Comparison of ENCODE assay signal across 17 cellular contexts in genomic region chr4:19580090-19580489, GRCh38.
DNase-seq lines count a peak whose midpoint lies in the region; ATAC-seq and TF ChIP-seq lines count a peak whose summit lies in the region.
"Had no signal": no experiment of that assay in that cellular context is flagged by ENCODE, and none has a peak within 500 bp of the region (broad histone marks: within the 10 kb centered on the region; RNA-seq: fewer than 3 reads in every experiment).

No MANE protein-coding gene starts in this region.

- TF ChIP-seq POLR2A in IMR-90 (IDR thresholded peaks at IDR 0.05; ENCODE audit: low read depth, low read length): no peak
- no peak for TF ChIP-seq POLR2A in esophagus muscularis mucosa (IDR thresholded peaks at IDR 0.05; ENCODE audit: low read depth)
- TF ChIP-seq POLR2A in testis (IDR thresholded peaks at IDR 0.05): no peak

- no peak overlapping the region for H4K5ac ChIP-seq in IMR-90 (ENCODE audit: low read depth, low read length)

- no peak overlapping the region for H2AK5ac ChIP-seq in IMR-90 (ENCODE audit: low read depth, low read length)

- H4K20me1 ChIP-seq in IMR-90 (ENCODE audit: insufficient read depth, low read length): no peaks in the 10 kb centered on the region
- H4K20me1 ChIP-seq in GM23338 (replicated peaks; ENCODE audit: insufficient read depth): no peaks in the 10 kb centered on the region

- no peaks in the 10 kb centered on the region for H3K9me3 Mint-ChIP-seq in GM23338

- no peak overlapping the region for H4K8ac ChIP-seq in IMR-90 (ENCODE audit: low read depth in 2 of 2, low read length in 2 of 2)

- H3K79me1 ChIP-seq in IMR-90 (ENCODE audit: low read depth in 1 of 2, low read length in 2 of 2): no peaks in the 10 kb centered on the region

- H3K27me3 ChIP-seq in IMR-90 (ENCODE audit: control insufficient read depth, insufficient read depth, low read length) (no peaks in the 10 kb centered on the region), esophagus muscularis mucosa (no peaks in the 10 kb centered on the region), right cardiac atrium (ENCODE audit: control insufficient read depth, insufficient read depth) (no peaks in the 10 kb centered on the region), testis (no peaks in the 10 kb centered on the region), GM23338 (ENCODE audit: insufficient read depth) (no peaks in the 10 kb centered on the region)

- no peak overlapping the region for H3K23ac ChIP-seq in IMR-90 (ENCODE audit: low read depth, low read length)

- dilution Hi-C loops in IMR-90 (cut with HindIII; ENCODE audit: low sequenced_read_pairs, unreplicated experiment): no loop called here

- peaks cover 4% of the 10 kb centered on the region; the same call in 1 of the 3 replicates for H3K4me1 Mint-ChIP-seq in GM23338
- H3K4me1 Mint-ChIP-seq: activated CD8-positive, alpha-beta memory T cell treated with anti-CD3 and anti-CD28 coated beads, Interleukin-2, amount 10 ng/mL, durations not matched to agents 7 days and 5 days; central memory CD8-positive, alpha-beta T cell had no signal

- H3K4me3 Mint-ChIP-seq in GM23338: no peak overlapping the region
- H3K4me3 Mint-ChIP-seq: activated CD8-positive, alpha-beta memory T cell treated with anti-CD3 and anti-CD28 coated beads, Interleukin-2, amount 10 ng/mL, durations not matched to agents 7 days and 5 days; central memory CD8-positive, alpha-beta T cell had no signal

- no peaks in the 10 kb centered on the region for H3K9me2 ChIP-seq in GM23338 (ENCODE audit: insufficient read depth)

- H3K27ac Mint-ChIP-seq in GM23338: no peak overlapping the region
- H3K27ac Mint-ChIP-seq: activated CD8-positive, alpha-beta memory T cell treated with anti-CD3 and anti-CD28 coated beads, Interleukin-2, amount 10 ng/mL, durations not matched to agents 7 days and 5 days had no signal

- H3K9me1 ChIP-seq in IMR-90 (ENCODE audit: insufficient read depth, low read length): no peaks in the 10 kb centered on the region

- no peak overlapping the region for H3K14ac ChIP-seq in IMR-90 (replicated peaks; ENCODE audit: low read depth, low read length)

- H4K91ac ChIP-seq in IMR-90 (ENCODE audit: insufficient read depth, low read depth, low read length): no peak overlapping the region

- H3K9me3 ChIP-seq in IMR-90 (ENCODE audit: control insufficient read depth, insufficient read depth, low read length) (no peaks in the 10 kb centered on the region), esophagus muscularis mucosa (no peaks in the 10 kb centered on the region), right cardiac atrium (ENCODE audit: control insufficient read depth, low read length) (no peaks in the 10 kb centered on the region), testis (no peaks in the 10 kb centered on the region)
- H3K9me3 ChIP-seq: mucosa of descending colon had no signal

- H2AFZ ChIP-seq in IMR-90 (replicated peaks; ENCODE audit: low read length, poor library complexity) (no peak overlapping the region), GM23338 (no peak overlapping the region)

- H3K36me3 ChIP-seq in IMR-90 (ENCODE audit: control insufficient read depth, insufficient read depth, low read length) (no peaks in the 10 kb centered on the region), esophagus muscularis mucosa (no peaks in the 10 kb centered on the region), testis (ENCODE audit: low read depth, missing control alignments) (no peaks in the 10 kb centered on the region), GM23338 (ENCODE audit: insufficient read depth) (no peaks in the 10 kb centered on the region)

- H3K36me3 Mint-ChIP-seq in GM23338 (ENCODE audit: low read depth): no peaks in the 10 kb centered on the region
- H3K36me3 Mint-ChIP-seq: activated CD8-positive, alpha-beta memory T cell treated with anti-CD3 and anti-CD28 coated beads, Interleukin-2, amount 10 ng/mL, durations not matched to agents 7 days and 5 days had no signal

- H2BK120ac ChIP-seq in IMR-90 (ENCODE audit: low read depth, low read length): no peak overlapping the region

- H3K27ac ChIP-seq in IMR-90 (ENCODE audit: insufficient read depth, low read length) (peak overlapping the region; percentile 51; the same call in 1 of the 2 replicates), esophagus muscularis mucosa (replicated peaks in 1 of 4) (peak overlapping the region; percentile 11 to 65 (median 46)), right cardiac atrium (ENCODE audit: low read length) (no peak overlapping the region), testis (no peak overlapping the region), GM23338 (ENCODE audit: low read depth) (no peak overlapping the region)

- no peak overlapping the region for H2AK9ac ChIP-seq in IMR-90 (replicated peaks; ENCODE audit: low read depth, low read length, poor library complexity)

- H3K4me3 ChIP-seq in IMR-90 (ENCODE audit: insufficient read depth, low read depth, low read length) (no peak overlapping the region), esophagus muscularis mucosa (no peak overlapping the region), right cardiac atrium (ENCODE audit: low read length) (no peak overlapping the region), testis (no peak overlapping the region), GM23338 (no peak overlapping the region)
- H3K4me3 ChIP-seq: mucosa of descending colon had no signal

- H3K56ac ChIP-seq in IMR-90 (ENCODE audit: extremely low read depth, insufficient read depth, low read length): no peak overlapping the region

- H3K27me3 Mint-ChIP-seq in GM23338 (ENCODE audit: insufficient read depth, low read depth, poor library complexity): no peaks in the 10 kb centered on the region
- H3K27me3 Mint-ChIP-seq: activated CD8-positive, alpha-beta memory T cell treated with anti-CD3 and anti-CD28 coated beads, Interleukin-2, amount 10 ng/mL, durations not matched to agents 7 days and 5 days; central memory CD8-positive, alpha-beta T cell had no signal

- ATAC-seq in IMR-90 (ENCODE audit: low read depth) (peak; percentile 27; the same call in 1 of the 2 replicates), right cardiac atrium (peak; percentile 55 to 62), HG03439 (IDR thresholded peaks at IDR 0.05; ENCODE audit: unreplicated experiment) (no peak), GM23338 (no peak)
- ATAC-seq: activated CD8-positive, alpha-beta memory T cell treated with anti-CD3 and anti-CD28 coated beads, Interleukin-2, amount 10 ng/mL, durations not matched to agents 7 days and 5 days; left colon; mucosa of descending colon had no signal

- DNase-seq in AG08395 (ENCODE audit: low spot score): peak; percentile 20
- peak; percentile 32 for DNase-seq in IMR-90
- DNase-seq in esophagus muscularis mucosa (ENCODE audit: extremely low spot score): no peak
- DNase-seq in right cardiac atrium: no peak
- DNase-seq in testis: no peak
- DNase-seq in activated CD4-positive, alpha-beta T cell treated with anti-CD3 and anti-CD28 coated beads for 1 hour: no peak
- DNase-seq in GM23338 (ENCODE audit: low spot score): no peak
- DNase-seq: activated CD4-positive, alpha-beta T cell treated with anti-CD3 and anti-CD28 coated beads for 4 hours; activated CD8-positive, alpha-beta memory T cell treated with anti-CD3 and anti-CD28 coated beads, Interleukin-2, amount 10 ng/mL, durations not matched to agents 7 days and 5 days; AML-193; COR-L47; effector memory CD4-positive, alpha-beta T cell; left colon; mucosa of descending colon; NCI-H1436 treated with DMSO at 0.1 percent for 48 hours had no signal

- no peak overlapping the region for H3K9ac ChIP-seq in IMR-90 (ENCODE audit: low read depth, low read length)

- CTCF ChIA-PET in IMR-90 (lab: Yijun Ruan, JAX): no interaction called here

- TF ChIP-seq RAD21 in IMR-90 (IDR thresholded peaks at IDR 0.05; ENCODE audit: low read length): no peak

- no peak overlapping the region for H3K4me2 ChIP-seq in IMR-90 (ENCODE audit: low read depth, low read length)
- no peak overlapping the region for H3K4me2 ChIP-seq in GM23338

- no peak overlapping the region for H2BK20ac ChIP-seq in IMR-90 (ENCODE audit: low read depth, low read length)

- H2BK15ac ChIP-seq in IMR-90 (ENCODE audit: low read depth, low read length): no peak overlapping the region

- intact Hi-C loops in IMR-90 (cut with micrococcal nuclease) (no loop called here), esophagus muscularis mucosa (cut with DNase I) (no loop called here), right cardiac atrium (cut with DNase I) (no loop called here), testis (cut with DNase I; ENCODE audit: low total_unique reads) (no loop called here)

- TF ChIP-seq CTCF in IMR-90 (conservative IDR thresholded peaks at IDR 0.05; ENCODE audit: low read depth, low read length): no peak
- no peak for TF ChIP-seq CTCF in esophagus muscularis mucosa (IDR thresholded peaks at IDR 0.05)
- TF ChIP-seq CTCF in testis (IDR thresholded peaks at IDR 0.05): no peak
- no peak for TF ChIP-seq CTCF in GM23338 (conservative IDR thresholded peaks at IDR 0.05; ENCODE audit: low read depth in 2 of 2)

- H3F3A ChIP-seq in GM23338 (replicated peaks; ENCODE audit: low read depth): no peaks in the 10 kb centered on the region

- no peak for TF ChIP-seq EP300 in esophagus muscularis mucosa (IDR thresholded peaks at IDR 0.05)

- no peak overlapping the region for H3K4ac ChIP-seq in IMR-90 (ENCODE audit: low read depth, low read length)

- in situ Hi-C loops in IMR-90 (cut with MboI; ENCODE audit: low sequenced_read_pairs): no loop called here

- H3K79me2 ChIP-seq in GM23338 (replicated peaks; ENCODE audit: insufficient read depth): no peaks in the 10 kb centered on the region

- no CpG with 5 or more reads among the region's 4 CpGs for WGBS in IMR-90 (ENCODE audit: extremely low coverage in 2 of 2, insufficient read length in 1 of 2), 2 experiments
- 16% methylated on average over 4 of the region's 4 CpGs for WGBS in esophagus muscularis mucosa
- 38% methylated on average over 4 of the region's 4 CpGs for WGBS in right cardiac atrium
- WGBS in testis, 2 donors: 47 to 54% methylated on average over 4 of the region's 4 CpGs

- no peak overlapping the region for H2BK5ac ChIP-seq in IMR-90 (ENCODE audit: low read depth, low read length, poor library complexity, severe bottlenecking)

- BruUV-seq in IMR-90 (replicated peaks; lab: Mats Ljungman, UMichigan): no TSS peak

- POLR2A ChIA-PET in IMR-90 (lab: Charles Lee; ENCODE audit: unreplicated experiment): no interaction called here

- no peak overlapping the region for H3K18ac ChIP-seq in IMR-90 (ENCODE audit: low read depth, low read length)

- no peaks in the 10 kb centered on the region; the same call in 1 of the 2 replicates for H3K4me1 ChIP-seq in IMR-90 (ENCODE audit: control insufficient read depth, insufficient read depth, low read length)
- H3K4me1 ChIP-seq in esophagus muscularis mucosa: peaks cover 0 to 29% (median 26%) of the 10 kb centered on the region in 4 donors
- no peaks in the 10 kb centered on the region for H3K4me1 ChIP-seq in right cardiac atrium (ENCODE audit: control insufficient read depth, insufficient read depth, low read length)
- H3K4me1 ChIP-seq in testis: no peaks in the 10 kb centered on the region
- H3K4me1 ChIP-seq in GM23338 (ENCODE audit: insufficient read depth): no peaks in the 10 kb centered on the region

Comparison
In these comparisons a context has a peak if more than half of its experiments do, and no peak if none do; other contexts are left out.
1. DNase-seq: peak in AG08395 (single experiment) and IMR-90 (single experiment); none in esophagus muscularis mucosa (single experiment), right cardiac atrium (0 of 3), testis (single experiment), activated CD4-positive, alpha-beta T cell treated with anti-CD3 and anti-CD28 coated beads for 1 hour (single experiment) and GM23338 (single experiment).
2. ATAC-seq: peak in IMR-90 (single experiment) and right cardiac atrium (2 of 2); none in HG03439 (single experiment) and GM23338 (single experiment).
3. H3K27ac ChIP-seq: peak in IMR-90 (single experiment) and esophagus muscularis mucosa (4 of 4); none in right cardiac atrium (single experiment), testis (0 of 2) and GM23338 (single experiment).